ENCODE assay signal across 1 cellular context in the genomic region with DNA sequence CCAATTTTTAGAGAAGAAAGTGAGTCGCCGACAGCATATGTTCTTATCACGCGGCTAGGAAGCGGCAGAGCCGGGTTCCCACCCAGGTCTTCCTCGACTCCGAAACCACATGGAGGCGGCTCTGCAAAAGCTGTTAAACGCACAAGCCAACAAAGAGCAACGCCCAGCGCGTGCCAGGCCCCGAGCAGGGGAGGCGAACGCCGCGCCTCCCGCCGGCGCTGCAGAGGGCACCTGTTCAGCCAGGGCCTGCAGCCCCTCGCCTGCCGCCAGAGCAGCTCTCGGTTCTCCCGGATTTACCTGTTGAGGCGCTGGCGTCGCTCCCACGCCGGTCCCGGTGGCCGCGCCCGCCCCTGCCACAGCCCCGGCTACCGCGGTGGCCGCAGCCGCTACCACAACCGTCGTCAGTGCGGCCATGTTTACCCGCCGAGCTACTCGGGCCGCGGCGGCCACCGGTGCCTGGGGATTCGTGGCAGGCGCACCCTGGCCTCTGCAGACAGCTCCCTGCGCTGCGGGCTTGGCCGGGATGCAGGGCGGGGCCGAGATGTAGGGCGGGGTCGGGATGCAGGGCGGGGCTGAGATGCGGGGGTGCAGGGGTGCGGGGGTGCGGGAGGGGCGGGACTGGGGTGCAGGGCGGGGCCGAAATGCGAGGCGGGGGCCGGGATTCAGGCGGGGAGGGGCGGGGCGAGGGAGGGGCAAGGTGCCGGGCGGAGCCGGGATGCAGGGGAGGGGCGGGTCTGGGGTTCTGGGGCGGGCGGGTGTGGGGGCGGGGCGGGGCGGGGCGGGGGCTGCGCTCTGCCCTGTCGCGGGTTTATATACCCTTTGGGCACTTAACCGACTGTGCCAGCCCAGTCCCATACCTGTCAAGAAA.
TF ChIP-seq lines count a peak whose summit lies in the region.

TSS of gene CCDC112 (minus strand) at position 525 of the 868 bp plus-strand sequence. CDS start at position 414, 111 bp downstream.

TF ChIP-seq in HepG2, 621 proteins besides CTCF, POLR2A, EP300 and RAD21 (continued from another document and continues in another):
- peak; percentile 44; the same call in 1 of the 2 replicates for TF ChIP-seq ZNF598 (CRISPR knock-in tag; IDR thresholded peaks at IDR 0.05; ENCODE audit: borderline replicate concordance)
- peak; percentile 71; the same call in 1 of the 2 replicates for TF ChIP-seq DMAP1 (CRISPR knock-in tag; IDR thresholded peaks at IDR 0.05)
- TF ChIP-seq ZNF629 (CRISPR knock-in tag; conservative IDR thresholded peaks at IDR 0.05) = no peak
- no peak for TF ChIP-seq ZSCAN30 (CRISPR knock-in tag; IDR thresholded peaks at IDR 0.05)
- TF ChIP-seq BCL6 (CRISPR knock-in tag; IDR thresholded peaks at IDR 0.05) = 0 out of 2 replicates have a peak, but pooled peaks have one; percentile 8
- TF ChIP-seq, protein P1, sequence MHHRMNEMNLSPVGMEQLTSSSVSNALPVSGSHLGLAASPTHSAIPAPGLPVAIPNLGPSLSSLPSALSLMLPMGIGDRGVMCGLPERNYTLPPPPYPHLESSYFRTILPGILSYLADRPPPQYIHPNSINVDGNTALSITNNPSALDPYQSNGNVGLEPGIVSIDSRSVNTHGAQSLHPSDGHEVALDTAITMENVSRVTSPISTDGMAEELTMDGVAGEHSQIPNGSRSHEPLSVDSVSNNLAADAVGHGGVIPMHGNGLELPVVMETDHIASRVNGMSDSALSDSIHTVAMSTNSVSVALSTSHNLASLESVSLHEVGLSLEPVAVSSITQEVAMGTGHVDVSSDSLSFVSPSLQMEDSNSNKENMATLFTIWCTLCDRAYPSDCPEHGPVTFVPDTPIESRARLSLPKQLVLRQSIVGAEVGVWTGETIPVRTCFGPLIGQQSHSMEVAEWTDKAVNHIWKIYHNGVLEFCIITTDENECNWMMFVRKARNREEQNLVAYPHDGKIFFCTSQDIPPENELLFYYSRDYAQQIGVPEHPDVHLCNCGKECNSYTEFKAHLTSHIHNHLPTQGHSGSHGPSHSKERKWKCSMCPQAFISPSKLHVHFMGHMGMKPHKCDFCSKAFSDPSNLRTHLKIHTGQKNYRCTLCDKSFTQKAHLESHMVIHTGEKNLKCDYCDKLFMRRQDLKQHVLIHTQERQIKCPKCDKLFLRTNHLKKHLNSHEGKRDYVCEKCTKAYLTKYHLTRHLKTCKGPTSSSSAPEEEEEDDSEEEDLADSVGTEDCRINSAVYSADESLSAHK (CRISPR knock-in tag; IDR thresholded peaks at IDR 0.05; ENCODE audit: borderline replicate concordance) = no peak
- peak; percentile 32 for TF ChIP-seq ZNF883 (CRISPR knock-in tag; IDR thresholded peaks at IDR 0.05; ENCODE audit: not compliant biosample characterization)
- TF ChIP-seq, protein P2, sequence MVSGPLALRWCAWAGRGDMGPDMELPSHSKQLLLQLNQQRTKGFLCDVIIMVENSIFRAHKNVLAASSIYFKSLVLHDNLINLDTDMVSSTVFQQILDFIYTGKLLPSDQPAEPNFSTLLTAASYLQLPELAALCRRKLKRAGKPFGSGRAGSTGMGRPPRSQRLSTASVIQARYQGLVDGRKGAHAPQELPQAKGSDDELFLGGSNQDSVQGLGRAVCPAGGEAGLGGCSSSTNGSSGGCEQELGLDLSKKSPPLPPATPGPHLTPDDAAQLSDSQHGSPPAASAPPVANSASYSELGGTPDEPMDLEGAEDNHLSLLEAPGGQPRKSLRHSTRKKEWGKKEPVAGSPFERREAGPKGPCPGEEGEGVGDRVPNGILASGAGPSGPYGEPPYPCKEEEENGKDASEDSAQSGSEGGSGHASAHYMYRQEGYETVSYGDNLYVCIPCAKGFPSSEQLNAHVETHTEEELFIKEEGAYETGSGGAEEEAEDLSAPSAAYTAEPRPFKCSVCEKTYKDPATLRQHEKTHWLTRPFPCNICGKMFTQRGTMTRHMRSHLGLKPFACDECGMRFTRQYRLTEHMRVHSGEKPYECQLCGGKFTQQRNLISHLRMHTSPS (CRISPR knock-in tag; IDR thresholded peaks at IDR 0.05; ENCODE audit: low read depth) = 0 out of 2 replicates have a peak, but pooled peaks have one; percentile 26
- 0 out of 2 replicates have a peak, but pooled peaks have one; percentile 31 for TF ChIP-seq THAP11 (CRISPR knock-in tag; IDR thresholded peaks at IDR 0.05)
- TF ChIP-seq ZBTB42 (CRISPR knock-in tag; IDR thresholded peaks at IDR 0.05) = 0 out of 2 replicates have a peak, but pooled peaks have one; percentile 42
- TF ChIP-seq, protein P3, sequence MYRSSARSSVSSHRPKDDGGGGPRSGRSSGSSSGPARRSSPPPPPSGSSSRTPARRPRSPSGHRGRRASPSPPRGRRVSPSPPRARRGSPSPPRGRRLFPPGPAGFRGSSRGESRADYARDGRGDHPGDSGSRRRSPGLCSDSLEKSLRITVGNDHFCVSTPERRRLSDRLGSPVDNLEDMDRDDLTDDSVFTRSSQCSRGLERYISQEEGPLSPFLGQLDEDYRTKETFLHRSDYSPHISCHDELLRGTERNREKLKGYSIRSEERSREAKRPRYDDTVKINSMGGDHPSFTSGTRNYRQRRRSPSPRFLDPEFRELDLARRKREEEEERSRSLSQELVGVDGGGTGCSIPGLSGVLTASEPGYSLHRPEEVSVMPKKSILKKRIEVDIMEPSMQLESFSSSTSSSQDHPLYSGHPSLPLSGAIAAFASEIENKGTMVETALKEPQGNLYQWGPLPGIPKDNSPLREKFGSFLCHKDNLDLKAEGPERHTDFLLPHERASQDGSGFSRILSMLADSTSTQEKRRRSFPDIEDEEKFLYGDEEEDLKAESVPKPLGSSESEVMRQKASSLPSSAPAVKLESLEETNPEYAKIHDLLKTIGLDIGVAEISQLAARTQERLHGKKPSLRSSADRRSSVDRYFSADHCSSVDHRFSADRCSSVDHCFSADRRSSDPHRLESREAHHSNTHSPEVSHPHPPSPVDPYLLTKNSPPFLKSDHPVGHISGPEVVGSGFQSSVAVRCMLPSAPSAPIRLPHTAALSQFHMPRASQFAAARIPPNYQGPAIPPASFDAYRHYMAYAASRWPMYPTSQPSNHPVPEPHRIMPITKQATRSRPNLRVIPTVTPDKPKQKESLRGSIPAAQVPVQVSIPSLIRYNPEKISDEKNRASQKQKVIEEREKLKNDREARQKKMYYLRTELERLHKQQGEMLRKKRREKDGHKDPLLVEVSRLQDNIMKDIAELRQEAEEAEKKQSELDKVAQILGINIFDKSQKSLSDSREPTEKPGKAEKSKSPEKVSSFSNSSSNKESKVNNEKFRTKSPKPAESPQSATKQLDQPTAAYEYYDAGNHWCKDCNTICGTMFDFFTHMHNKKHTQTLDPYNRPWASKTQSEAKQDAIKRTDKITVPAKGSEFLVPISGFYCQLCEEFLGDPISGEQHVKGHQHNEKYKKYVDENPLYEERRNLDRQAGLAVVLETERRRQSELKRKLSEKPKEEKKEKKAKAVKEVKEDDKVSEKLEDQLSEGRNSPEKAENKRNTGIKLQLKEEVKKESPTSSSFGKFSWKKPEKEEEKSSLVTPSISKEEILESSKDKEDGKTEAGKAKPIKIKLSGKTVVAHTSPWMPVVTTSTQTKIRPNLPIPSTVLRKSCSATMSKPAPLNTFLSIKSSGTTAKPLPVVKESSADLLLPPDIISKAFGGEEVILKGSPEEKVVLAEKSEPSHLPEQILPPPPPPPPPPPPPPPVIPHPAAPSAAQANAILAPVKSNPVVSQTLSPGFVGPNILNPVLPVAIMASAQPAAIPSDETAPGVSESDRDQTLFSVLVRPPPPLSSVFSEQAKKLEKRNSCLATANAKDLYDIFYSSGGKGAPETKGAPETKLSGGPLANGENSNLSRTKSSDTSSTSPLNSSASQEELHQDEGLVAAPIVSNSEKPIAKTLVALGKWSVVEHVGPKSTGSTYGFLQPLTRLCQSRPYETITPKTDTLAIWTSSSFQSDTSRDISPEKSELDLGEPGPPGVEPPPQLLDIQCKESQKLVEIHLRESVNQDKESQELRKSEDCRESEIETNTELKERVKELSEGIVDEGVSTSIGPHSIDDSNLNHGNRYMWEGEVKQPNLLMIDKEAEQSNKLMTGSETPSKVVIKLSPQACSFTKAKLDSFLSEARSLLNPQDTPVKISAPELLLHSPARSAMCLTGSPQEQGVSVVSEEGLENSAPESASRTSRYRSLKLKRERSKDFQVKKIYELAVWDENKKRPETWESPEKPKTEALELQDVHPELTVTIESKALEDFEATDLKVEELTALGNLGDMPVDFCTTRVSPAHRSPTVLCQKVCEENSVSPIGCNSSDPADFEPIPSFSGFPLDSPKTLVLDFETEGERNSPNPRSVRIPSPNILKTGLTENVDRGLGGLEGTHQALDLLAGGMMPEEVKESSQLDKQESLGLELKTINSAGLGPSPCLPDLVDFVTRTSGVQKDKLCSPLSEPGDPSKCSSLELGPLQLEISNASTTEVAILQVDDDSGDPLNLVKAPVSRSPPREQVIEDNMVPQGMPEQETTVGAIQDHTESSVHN (CRISPR knock-in tag; IDR thresholded peaks at IDR 0.05) = no peak
- TF ChIP-seq GABPB1 (CRISPR knock-in tag; IDR thresholded peaks at IDR 0.05) = peak; percentile 72; the same call in 1 of the 2 replicates
- peak; percentile 44; the same call in 1 of the 2 replicates for TF ChIP-seq ZNF768 (CRISPR knock-in tag; IDR thresholded peaks at IDR 0.05)
- TF ChIP-seq SCMH1 (CRISPR knock-in tag; IDR thresholded peaks at IDR 0.05; ENCODE audit: borderline replicate concordance) = no peak
- peak; percentile 33; the same call in 1 of the 2 replicates for TF ChIP-seq SP4 (CRISPR knock-in tag; IDR thresholded peaks at IDR 0.05)
- TF ChIP-seq FOXC1 (CRISPR knock-in tag; IDR thresholded peaks at IDR 0.05; ENCODE audit: borderline replicate concordance) = peak; percentile 70; the same call in 1 of the 2 replicates
- peak; percentile 75 for TF ChIP-seq ZFY (CRISPR knock-in tag; IDR thresholded peaks at IDR 0.05)
- TF ChIP-seq, protein P4, sequence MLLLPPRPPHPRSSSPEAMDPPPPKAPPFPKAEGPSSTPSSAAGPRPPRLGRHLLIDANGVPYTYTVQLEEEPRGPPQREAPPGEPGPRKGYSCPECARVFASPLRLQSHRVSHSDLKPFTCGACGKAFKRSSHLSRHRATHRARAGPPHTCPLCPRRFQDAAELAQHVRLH (CRISPR knock-in tag; IDR thresholded peaks at IDR 0.05; ENCODE audit: borderline replicate concordance, low read depth) = 0 out of 2 replicates have a peak, but pooled peaks have one; percentile 50
- TF ChIP-seq PHF8 (CRISPR knock-in tag; IDR thresholded peaks at IDR 0.05) = peak; percentile 72
- 0 out of 2 replicates have a peak, but pooled peaks have one; percentile 53 for TF ChIP-seq ZIK1 (CRISPR knock-in tag; IDR thresholded peaks at IDR 0.05; ENCODE audit: borderline replicate concordance, low read depth)
- TF ChIP-seq ZNF670 (CRISPR knock-in tag; IDR thresholded peaks at IDR 0.05; ENCODE audit: borderline replicate concordance) = no peak
- TF ChIP-seq ZNF350 (CRISPR knock-in tag; IDR thresholded peaks at IDR 0.05; ENCODE audit: borderline replicate concordance, low read depth) = no peak
- no peak for TF ChIP-seq IRF2 (CRISPR knock-in tag; IDR thresholded peaks at IDR 0.05)
- 0 out of 2 replicates have a peak, but pooled peaks have one; percentile 60 for TF ChIP-seq AHR (CRISPR knock-in tag; IDR thresholded peaks at IDR 0.05)
- no peak for TF ChIP-seq MAFF (IDR thresholded peaks at IDR 0.05; ENCODE audit: low read depth, low read length)
- 0 out of 2 replicates have a peak, but pooled peaks have one; percentile 23 for TF ChIP-seq ZC3H13 (CRISPR knock-in tag; IDR thresholded peaks at IDR 0.05)
- TF ChIP-seq HOXA9 (CRISPR knock-in tag; IDR thresholded peaks at IDR 0.05; ENCODE audit: borderline replicate concordance) = 0 out of 2 replicates have a peak, but pooled peaks have one; percentile 55
- TF ChIP-seq TAF1 (CRISPR knock-in tag; IDR thresholded peaks at IDR 0.05) = peak; percentile 80
- 0 out of 2 replicates have a peak, but pooled peaks have one; percentile 59 for TF ChIP-seq ZNF230 (CRISPR knock-in tag; IDR thresholded peaks at IDR 0.05)
- TF ChIP-seq HNF1A (IDR thresholded peaks at IDR 0.05; ENCODE audit: low read depth) = no peak
- TF ChIP-seq HNF1A (CRISPR knock-in tag; IDR thresholded peaks at IDR 0.05; ENCODE audit: borderline replicate concordance) = 0 out of 2 replicates have a peak, but pooled peaks have one; percentile 22
- TF ChIP-seq ZNF878 (CRISPR knock-in tag; IDR thresholded peaks at IDR 0.05) = no peak
- TF ChIP-seq CREBL2 (CRISPR knock-in tag; IDR thresholded peaks at IDR 0.05; ENCODE audit: borderline replicate concordance) = peak; percentile 39; the same call in 1 of the 2 replicates
- 0 out of 2 replicates have a peak, but pooled peaks have one; percentile 32 for TF ChIP-seq YEATS4 (CRISPR knock-in tag; IDR thresholded peaks at IDR 0.05; ENCODE audit: borderline replicate concordance)
- TF ChIP-seq KDM3A (CRISPR knock-in tag; IDR thresholded peaks at IDR 0.05; ENCODE audit: low read depth) = peak; percentile 50; the same call in 1 of the 2 replicates
- TF ChIP-seq KAT7 (CRISPR knock-in tag; IDR thresholded peaks at IDR 0.05; ENCODE audit: borderline replicate concordance) = 0 out of 2 replicates have a peak, but pooled peaks have one; percentile 60
- 0 out of 2 replicates have a peak, but pooled peaks have one; percentile 37 for TF ChIP-seq TFDP2 (CRISPR knock-in tag; IDR thresholded peaks at IDR 0.05)
